In the genomic region with DNA sequence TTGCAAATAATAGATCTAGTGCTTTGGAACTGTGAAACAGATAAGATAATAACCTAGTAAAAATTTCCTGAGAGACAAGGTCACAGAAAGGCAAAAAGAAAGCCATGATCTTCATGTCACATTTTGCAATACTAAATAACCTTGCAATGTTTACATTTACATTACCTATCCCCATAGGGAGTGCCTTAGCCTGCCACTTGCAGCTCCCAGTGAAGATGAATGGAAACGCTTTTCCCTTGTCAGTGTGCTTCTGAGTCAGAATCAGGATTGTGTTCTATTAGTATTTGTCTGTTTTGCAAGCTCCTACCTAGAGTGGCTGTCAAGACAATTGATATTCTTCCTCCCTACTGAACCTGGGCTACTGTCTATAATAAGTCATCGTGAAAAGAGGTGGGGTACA, we compare ENCODE assay signal across 2 cellular contexts.
TF ChIP-seq lines count a peak whose summit lies in the region.

No MANE protein-coding gene starts in this region.

TF ChIP-seq in K562, 482 proteins besides CTCF, POLR2A, EP300 and RAD21 (continued from another document):
- TF ChIP-seq KLF13 (tag; IDR thresholded peaks at IDR 0.05; ENCODE audit: borderline replicate concordance, low read depth) (no peak), ZNF184 (CRISPR knock-in tag; IDR thresholded peaks at IDR 0.05) (no peak), ZNF695 (CRISPR knock-in tag; IDR thresholded peaks at IDR 0.05) (no peak), WHSC1 (IDR thresholded peaks at IDR 0.05; ENCODE audit: low read length) (no peak), ERF (CRISPR knock-in tag; IDR thresholded peaks at IDR 0.05) (no peak), KAT2B (IDR thresholded peaks at IDR 0.05; ENCODE audit: low read depth, low read length) (no peak)

TF ChIP-seq in neural cell, 6 proteins besides CTCF, POLR2A, EP300 and RAD21 (continued from another document):
- peak; percentile 21 for TF ChIP-seq SMC3 (conservative IDR thresholded peaks at IDR 0.05; ENCODE audit: poor library complexity)
